ENCODE assay signal across 23 cellular contexts in the genomic region with DNA sequence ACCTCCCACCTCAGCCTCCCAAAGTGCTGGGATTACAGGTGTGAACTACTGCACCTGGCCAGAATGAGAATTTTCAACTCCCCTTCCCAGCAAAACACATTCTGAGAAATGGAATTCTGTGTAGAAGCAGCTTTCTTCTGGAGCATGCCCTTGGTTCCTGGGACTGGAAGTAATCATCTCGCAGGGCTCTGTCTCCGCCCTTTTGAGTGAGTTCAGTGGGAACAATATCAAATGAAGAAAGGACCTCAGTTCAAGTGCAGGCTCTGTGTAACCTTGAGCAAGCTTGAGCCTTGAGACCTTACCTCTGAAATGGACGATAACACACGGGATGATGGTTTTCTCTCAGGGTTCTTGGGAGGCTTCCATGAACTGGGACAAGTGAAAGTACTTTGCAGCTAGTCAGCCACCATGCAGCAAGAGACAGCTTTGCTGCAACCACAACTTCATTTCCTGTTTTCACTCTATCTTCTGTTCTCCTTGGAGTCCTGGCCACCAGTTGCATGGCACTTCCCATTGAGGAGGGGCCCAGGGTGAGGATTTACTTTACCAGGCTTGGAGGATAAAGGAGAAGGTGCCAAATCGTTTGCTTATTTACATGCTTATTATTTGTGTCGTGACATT. TPM values are rescaled to one million over a fixed set of nuclear protein-coding genes. Genes with fewer than 3 reads are reported as not detected.
A peak's percentile ranks its signal among the peaks of the same experiment; 100 is the strongest.
DNase-seq lines count a peak whose midpoint lies in the region; ATAC-seq and TF ChIP-seq lines count a peak whose summit lies in the region.
"Had no signal": no experiment of that assay in that cellular context is flagged by ENCODE, and none has a peak within 500 bp of the region (broad histone marks: within the 10 kb centered on the region; RNA-seq: fewer than 3 reads in every experiment).

No MANE protein-coding gene starts in this region.

- H3K27me3 ChIP-seq in CD4-positive, alpha-beta T cell (ENCODE audit: control insufficient read depth, insufficient read depth, low read length): no peaks in the 10 kb centered on the region
- H3K27me3 ChIP-seq in esophagus muscularis mucosa (peaks cover 0 to 23% (median 0%) of the 10 kb centered on the region in 4 donors), testis (no peaks in the 10 kb centered on the region)
- H3K27me3 ChIP-seq: brain microvascular endothelial cell had no signal

- peak; percentile 44 for ATAC-seq in CD4-positive, alpha-beta T cell (ENCODE audit: poor library complexity)
- ATAC-seq in GM18868 (IDR thresholded peaks at IDR 0.05; ENCODE audit: unreplicated experiment): no peak
- ATAC-seq: effector memory CD8-positive, alpha-beta T cell; stimulated activated effector memory CD8-positive, alpha-beta T cell treated with anti-CD3 and anti-CD28 coated beads, Interleukin-12 subunit alpha, Interleukin-12 subunit beta, amount 100 ng/mL, for 72 hours had no signal

- peaks cover 4% of the 10 kb centered on the region for H3K4me1 Mint-ChIP-seq in T-helper 2 cell treated with Interferon-gamma antibody and Interleukin-4, amounts not matched to agents 5 μg/mL and 100 μg/mL, for 36 hours (ENCODE audit: low read depth)
- H3K4me1 Mint-ChIP-seq in CD4-positive, alpha-beta T cell (ENCODE audit: low read depth): peaks cover 6% of the 10 kb centered on the region
- H3K4me1 Mint-ChIP-seq: naive B cell; stimulated activated effector memory CD8-positive, alpha-beta T cell treated with anti-CD3 and anti-CD28 coated beads, Interleukin-12 subunit alpha, Interleukin-12 subunit beta, amount 100 ng/mL, for 72 hours had no signal

- no peak for TF ChIP-seq CTCF in CD4-positive, alpha-beta T cell (IDR thresholded peaks at IDR 0.05)
- TF ChIP-seq CTCF in esophagus muscularis mucosa (IDR thresholded peaks at IDR 0.05) (no peak), testis (IDR thresholded peaks at IDR 0.05) (no peak)

- H3K4me3 Mint-ChIP-seq in T-helper 2 cell treated with Interferon-gamma antibody and Interleukin-4, amounts not matched to agents 5 μg/mL and 100 μg/mL, for 36 hours: peak overlapping the region; percentile 21
- H3K4me3 Mint-ChIP-seq in CD4-positive, alpha-beta T cell: peak overlapping the region; percentile 59
- H3K4me3 Mint-ChIP-seq: activated CD4-positive, alpha-beta memory T cell treated with anti-CD3 and anti-CD28 coated beads, Interleukin-2, amount 10 ng/mL, durations not matched to agents 7 days and 5 days; effector memory CD8-positive, alpha-beta T cell; naive B cell; stimulated activated effector memory CD8-positive, alpha-beta T cell treated with anti-CD3 and anti-CD28 coated beads, Interleukin-12 subunit alpha, Interleukin-12 subunit beta, amount 100 ng/mL, for 72 hours had no signal

- no peaks in the 10 kb centered on the region for H3K9me3 ChIP-seq in CD4-positive, alpha-beta T cell (ENCODE audit: control insufficient read depth, low read length)
- H3K9me3 ChIP-seq in esophagus muscularis mucosa (no peaks in the 10 kb centered on the region), testis (no peaks in the 10 kb centered on the region)
- H3K9me3 ChIP-seq: esophagus squamous epithelium had no signal

- no peak overlapping the region for H3K27ac Mint-ChIP-seq in T-helper 2 cell treated with Interferon-gamma antibody and Interleukin-4, amounts not matched to agents 5 μg/mL and 100 μg/mL, for 36 hours
- H3K27ac Mint-ChIP-seq in CD4-positive, alpha-beta T cell: peak overlapping the region; percentile 69
- H3K27ac Mint-ChIP-seq: activated CD4-positive, alpha-beta memory T cell treated with anti-CD3 and anti-CD28 coated beads, Interleukin-2, amount 10 ng/mL, durations not matched to agents 7 days and 5 days; effector memory CD8-positive, alpha-beta T cell; naive B cell; stimulated activated effector memory CD8-positive, alpha-beta T cell treated with anti-CD3 and anti-CD28 coated beads, Interleukin-12 subunit alpha, Interleukin-12 subunit beta, amount 100 ng/mL, for 72 hours had no signal

- no peak overlapping the region for H3K4me3 ChIP-seq in esophagus muscularis mucosa
- H3K4me3 ChIP-seq in testis: no peak overlapping the region
- H3K4me3 ChIP-seq: esophagus squamous epithelium had no signal

- TF ChIP-seq EP300 in esophagus muscularis mucosa (IDR thresholded peaks at IDR 0.05): no peak

- H3K9me3 Mint-ChIP-seq in T-helper 2 cell treated with Interferon-gamma antibody and Interleukin-4, amounts not matched to agents 5 μg/mL and 100 μg/mL, for 36 hours: no peaks in the 10 kb centered on the region
- no peaks in the 10 kb centered on the region for H3K9me3 Mint-ChIP-seq in CD4-positive, alpha-beta T cell
- H3K9me3 Mint-ChIP-seq: activated CD4-positive, alpha-beta memory T cell treated with anti-CD3 and anti-CD28 coated beads, Interleukin-2, amount 10 ng/mL, durations not matched to agents 7 days and 5 days; effector memory CD8-positive, alpha-beta T cell; naive B cell; stimulated activated effector memory CD8-positive, alpha-beta T cell treated with anti-CD3 and anti-CD28 coated beads, Interleukin-12 subunit alpha, Interleukin-12 subunit beta, amount 100 ng/mL, for 72 hours had no signal

- TF ChIP-seq POLR2A in esophagus muscularis mucosa (IDR thresholded peaks at IDR 0.05; ENCODE audit: low read depth): no peak
- no peak for TF ChIP-seq POLR2A in testis (IDR thresholded peaks at IDR 0.05)

- H3K36me3 ChIP-seq in esophagus muscularis mucosa (no peaks in the 10 kb centered on the region), testis (ENCODE audit: low read depth, missing control alignments) (no peaks in the 10 kb centered on the region)
- H3K36me3 ChIP-seq: brain microvascular endothelial cell, esophagus squamous epithelium had no signal

- POLR2A ChIA-PET in CD4-positive, alpha-beta T cell (lab: Charles Lee): interaction anchor here (1.5 to 3.0 kb wide), 3 partner anchors 12 to 38 kb away, joined by 3 to 12 read pairs (median 6); no protein-coding TSS in a partner anchor

- H3K27ac ChIP-seq in CD4-positive, alpha-beta T cell (ENCODE audit: low read depth, low read length): no peak overlapping the region
- H3K27ac ChIP-seq in esophagus muscularis mucosa (replicated peaks in 1 of 4) (no peak overlapping the region), testis (no peak overlapping the region)
- H3K27ac ChIP-seq: brain microvascular endothelial cell, esophagus squamous epithelium, KMS-11 had no signal

- CTCF ChIA-PET in CD4-positive, alpha-beta T cell (lab: Charles Lee): no interaction called here

- H3K36me3 Mint-ChIP-seq in T-helper 2 cell treated with Interferon-gamma antibody and Interleukin-4, amounts not matched to agents 5 μg/mL and 100 μg/mL, for 36 hours (ENCODE audit: low read depth): no peaks in the 10 kb centered on the region
- no peaks in the 10 kb centered on the region for H3K36me3 Mint-ChIP-seq in CD4-positive, alpha-beta T cell (ENCODE audit: low read depth)
- H3K36me3 Mint-ChIP-seq: naive B cell; stimulated activated effector memory CD8-positive, alpha-beta T cell treated with anti-CD3 and anti-CD28 coated beads, Interleukin-12 subunit alpha, Interleukin-12 subunit beta, amount 100 ng/mL, for 72 hours had no signal

- H3K4me1 ChIP-seq in esophagus muscularis mucosa (no peaks in the 10 kb centered on the region), testis (no peaks in the 10 kb centered on the region)
- H3K4me1 ChIP-seq: esophagus squamous epithelium had no signal

- WGBS in esophagus muscularis mucosa: 87% methylated on average over 6 of the region's 6 CpGs
- 73 to 76% methylated on average over 6 of the region's 6 CpGs for whole genome bisulfite sequencing in testis, 2 donors

- DNase-seq in T-helper 2 cell treated with Interferon-gamma antibody and Interleukin-4, amounts not matched to agents 5 μg/mL and 100 μg/mL, for 36 hours (ENCODE audit: low spot score): no peak
- no peak for DNase-seq in T-helper 2 cell
- no peak for DNase-seq in CD4-positive, alpha-beta T cell
- peak; percentile 71 for DNase-seq in MV-4-11 (lab: John Stamatoyannopoulos, UW)
- peak; percentile 85 for DNase-seq in esophagus muscularis mucosa (ENCODE audit: extremely low spot score)
- DNase-seq in testis: no peak
- no peak for DNase-seq in NCI-H226
- DNase-seq: activated CD4-positive, alpha-beta memory T cell treated with anti-CD3 and anti-CD28 coated beads, Interleukin-2, amount 10 ng/mL, durations not matched to agents 7 days and 5 days; activated T-cell treated with anti-CD3 and anti-CD28 coated beads, Interleukin-2, amount 50 U/mL, for 48 hours; brain microvascular endothelial cell; DMS153; effector memory CD8-positive, alpha-beta T cell; esophagus squamous epithelium; HCEC 1CT; kidney glomerular epithelial cell; mesenchymal stem cell; naive B cell; NCI-H1105 treated with DMSO at 0.1 percent for 48 hours; NCI-H2107; NCI-H510A treated with DMSO at 0.1 percent for 48 hours had no signal

- H3K27me3 Mint-ChIP-seq in T-helper 2 cell treated with Interferon-gamma antibody and Interleukin-4, amounts not matched to agents 5 μg/mL and 100 μg/mL, for 36 hours (ENCODE audit: low read depth): no peaks in the 10 kb centered on the region
- peaks cover 5% of the 10 kb centered on the region for H3K27me3 Mint-ChIP-seq in CD4-positive, alpha-beta T cell

- intact Hi-C loops in CD4-positive, alpha-beta T cell (cut with DNase I, micrococcal nuclease): no loop called here
- intact Hi-C loops in esophagus muscularis mucosa (cut with DNase I) (no loop called here), testis (cut with DNase I; ENCODE audit: low total_unique reads) (no loop called here)

RNA-seq across cellular contexts. Expression of a gene that starts 35.7 kb away (rescaled TPM):
- 10 to 100 TPM; 39.2 to 40.3 TPM for total RNA-seq in CD4-positive, alpha-beta T cell
- total RNA-seq in esophagus muscularis mucosa (10 to 100 TPM; 33.6 to 95.3 (median 49.7) TPM), testis (100 to 1,000 TPM; 157 to 172 TPM)
- polyA plus RNA-seq in testis (ENCODE audit: insufficient read depth, low read depth, low replicate concordance): 25.8 TPM

Comparison
In these comparisons a context has a peak if more than half of its experiments do, and no peak if none do; other contexts are left out.
1. DNase-seq: peak in MV-4-11 (single experiment) and esophagus muscularis mucosa (single experiment); none in T-helper 2 cell treated with Interferon-gamma antibody and Interleukin-4, amounts not matched to agents 5 μg/mL and 100 μg/mL, for 36 hours (single experiment), T-helper 2 cell (0 of 5), CD4-positive, alpha-beta T cell (0 of 10), testis (single experiment) and NCI-H226 (single experiment).